ENCODE assay signal across 18 cellular contexts in the genomic region with DNA sequence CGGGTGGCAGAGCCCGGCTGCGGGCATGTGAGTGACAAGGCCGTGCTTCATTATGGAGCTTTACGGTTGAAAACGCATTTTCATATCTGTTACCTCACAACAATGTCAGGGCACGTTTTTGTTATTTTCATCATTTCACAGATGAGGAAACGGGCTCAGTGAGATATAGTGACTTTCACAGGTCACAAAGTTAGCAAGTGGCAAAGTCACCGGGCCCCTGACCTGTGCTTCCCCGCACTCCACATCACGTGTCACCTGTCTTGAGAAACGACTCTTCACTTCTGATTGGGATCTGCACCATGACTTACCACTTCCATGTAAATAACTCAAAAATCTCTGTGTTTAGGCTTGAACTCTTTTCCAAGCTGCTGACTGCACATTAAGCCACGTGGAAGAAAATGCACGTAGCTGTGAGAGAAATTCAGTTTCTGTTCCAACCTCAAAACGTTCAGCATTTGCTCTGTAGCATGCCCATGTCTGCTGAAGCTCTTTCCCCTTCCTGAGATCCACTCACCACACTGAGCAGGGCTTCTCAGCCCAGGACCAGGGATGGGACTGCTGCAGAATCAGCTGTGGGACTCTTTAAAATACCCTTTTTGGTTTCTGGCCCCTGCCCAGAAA.
A peak's percentile ranks its signal among the peaks of the same experiment; 100 is the strongest.
DNase-seq lines count a peak whose midpoint lies in the region; ATAC-seq and TF ChIP-seq lines count a peak whose summit lies in the region.
"Had no signal": no experiment of that assay in that cellular context is flagged by ENCODE, and none has a peak within 500 bp of the region (broad histone marks: within the 10 kb centered on the region; RNA-seq: fewer than 3 reads in every experiment).

No MANE protein-coding gene starts in this region.

- peaks cover 24% of the 10 kb centered on the region for H3F3A ChIP-seq in MM.1S (ENCODE audit: insufficient read depth, low read length)

- no peaks in the 10 kb centered on the region for H3K27me3 Mint-ChIP-seq in activated CD4-positive, alpha-beta T cell treated with anti-CD3 and anti-CD28 coated beads for 36 hours
- H3K27me3 Mint-ChIP-seq in activated T-helper 1 cell treated with anti-CD3 and anti-CD28 coated beads, Interleukin-12 subunit alpha, Interleukin-12 subunit beta, Interleukin-2, Interleukin-4 antibody, amounts not matched to agents 30 ng/mL and 10 ng/mL and 1 ng/mL, durations not matched to agents 14 hours and 24 hours and 36 hours (ENCODE audit: insufficient read depth): peaks cover 7% of the 10 kb centered on the region

- no peaks in the 10 kb centered on the region for H3K9me3 Mint-ChIP-seq in activated CD4-positive, alpha-beta T cell treated with anti-CD3 and anti-CD28 coated beads for 36 hours (ENCODE audit: low read depth)
- H3K9me3 Mint-ChIP-seq in activated T-helper 1 cell treated with anti-CD3 and anti-CD28 coated beads, Interleukin-12 subunit alpha, Interleukin-12 subunit beta, Interleukin-2, Interleukin-4 antibody, amounts not matched to agents 30 ng/mL and 10 ng/mL and 1 ng/mL, durations not matched to agents 14 hours and 24 hours and 36 hours: no peaks in the 10 kb centered on the region
- H3K9me3 Mint-ChIP-seq: HFFc6 had no signal

- no peak for DNase-seq in activated CD4-positive, alpha-beta T cell treated with anti-CD3 and anti-CD28 coated beads for 36 hours
- DNase-seq in activated CD4-positive, alpha-beta T cell treated with anti-CD3 and anti-CD28 coated beads for 1 hour: no peak
- peak; percentile 78 for DNase-seq in MM.1S
- no peak for DNase-seq in activated T-helper 1 cell treated with anti-CD3 and anti-CD28 coated beads, Interleukin-12 subunit alpha, Interleukin-12 subunit beta, Interleukin-2, Interleukin-4 antibody, amounts not matched to agents 30 ng/mL and 10 ng/mL and 1 ng/mL, durations not matched to agents 14 hours and 24 hours and 36 hours (ENCODE audit: low spot score)
- DNase-seq in mesenteric fat pad (ENCODE audit: low spot score): peak; percentile 33
- no peak for DNase-seq in NCI-H510A treated with DMSO at 0.1 percent for 48 hours (lab: John Stamatoyannopoulos, UW)
- DNase-seq: C1 segment of cervical spinal cord, HFFc6, KG1, MG63, NCI-H1105, NCI-H1694 treated with DMSO at 0.1 percent for 48 hours, NCI-H748 treated with DMSO at 0.1 percent for 48 hours had no signal

- H3K27ac ChIP-seq in MM.1S (ENCODE audit: low read length): peak overlapping the region; percentile 89
- H3K27ac ChIP-seq: 22Rv1, HL-60 had no signal

- no peaks in the 10 kb centered on the region for H3K79me2 ChIP-seq in MM.1S (ENCODE audit: low read length)

- H4K20me1 ChIP-seq in MM.1S (ENCODE audit: insufficient read depth, low read length): no peaks in the 10 kb centered on the region

- intact Hi-C loops in activated CD4-positive, alpha-beta T cell treated with anti-CD3 and anti-CD28 coated beads for 36 hours (cut with DNase I, micrococcal nuclease): no loop called here
- intact Hi-C loops in activated T-helper 1 cell treated with anti-CD3 and anti-CD28 coated beads, Interleukin-12 subunit alpha, Interleukin-12 subunit beta, Interleukin-2, Interleukin-4 antibody, amounts not matched to agents 30 ng/mL and 10 ng/mL and 1 ng/mL, durations not matched to agents 14 hours and 24 hours and 36 hours (cut with micrococcal nuclease): loop anchor here (2.0 kb wide), 1 partner anchor 51 kb away; no protein-coding TSS in a partner anchor

- POLR2A ChIA-PET in activated CD4-positive, alpha-beta T cell treated with anti-CD3 and anti-CD28 coated beads for 36 hours (lab: Charles Lee): no interaction called here

- H3K4me1 Mint-ChIP-seq in activated CD4-positive, alpha-beta T cell treated with anti-CD3 and anti-CD28 coated beads for 36 hours: peaks cover 19% of the 10 kb centered on the region
- peaks cover 22% of the 10 kb centered on the region for H3K4me1 Mint-ChIP-seq in activated T-helper 1 cell treated with anti-CD3 and anti-CD28 coated beads, Interleukin-12 subunit alpha, Interleukin-12 subunit beta, Interleukin-2, Interleukin-4 antibody, amounts not matched to agents 30 ng/mL and 10 ng/mL and 1 ng/mL, durations not matched to agents 14 hours and 24 hours and 36 hours (ENCODE audit: low read depth)

- CTCF ChIA-PET in activated CD4-positive, alpha-beta T cell treated with anti-CD3 and anti-CD28 coated beads for 36 hours (lab: Charles Lee): interaction anchor here (0.6 to 1.7 kb wide), 7 partner anchors 11 to 117 kb away, joined by 3 to 6 read pairs (median 3); no protein-coding TSS in a partner anchor

- H3K4me3 Mint-ChIP-seq in activated CD4-positive, alpha-beta T cell treated with anti-CD3 and anti-CD28 coated beads for 36 hours: no peak overlapping the region
- peak overlapping the region; percentile 42 for H3K4me3 Mint-ChIP-seq in activated T-helper 1 cell treated with anti-CD3 and anti-CD28 coated beads, Interleukin-12 subunit alpha, Interleukin-12 subunit beta, Interleukin-2, Interleukin-4 antibody, amounts not matched to agents 30 ng/mL and 10 ng/mL and 1 ng/mL, durations not matched to agents 14 hours and 24 hours and 36 hours
- H3K4me3 Mint-ChIP-seq: HFFc6 had no signal

- peaks cover 55% of the 10 kb centered on the region for H3K4me1 ChIP-seq in MM.1S (ENCODE audit: low read length)

- no peaks in the 10 kb centered on the region for H3K27me3 ChIP-seq in MM.1S (replicated peaks; ENCODE audit: insufficient read depth, low read length)
- H3K27me3 ChIP-seq: MG63 had no signal

- no peaks in the 10 kb centered on the region for H3K36me3 Mint-ChIP-seq in activated CD4-positive, alpha-beta T cell treated with anti-CD3 and anti-CD28 coated beads for 36 hours (ENCODE audit: low read depth)
- peaks cover 1% of the 10 kb centered on the region for H3K36me3 Mint-ChIP-seq in activated T-helper 1 cell treated with anti-CD3 and anti-CD28 coated beads, Interleukin-12 subunit alpha, Interleukin-12 subunit beta, Interleukin-2, Interleukin-4 antibody, amounts not matched to agents 30 ng/mL and 10 ng/mL and 1 ng/mL, durations not matched to agents 14 hours and 24 hours and 36 hours (ENCODE audit: low read depth)

- no peak overlapping the region for H3K27ac Mint-ChIP-seq in activated CD4-positive, alpha-beta T cell treated with anti-CD3 and anti-CD28 coated beads for 36 hours
- H3K27ac Mint-ChIP-seq in activated T-helper 1 cell treated with anti-CD3 and anti-CD28 coated beads, Interleukin-12 subunit alpha, Interleukin-12 subunit beta, Interleukin-2, Interleukin-4 antibody, amounts not matched to agents 30 ng/mL and 10 ng/mL and 1 ng/mL, durations not matched to agents 14 hours and 24 hours and 36 hours: peak overlapping the region; percentile 74
- H3K27ac Mint-ChIP-seq: HFFc6 had no signal

- H3K36me3 ChIP-seq in MM.1S (replicated peaks; ENCODE audit: insufficient read depth, low read length): no peaks in the 10 kb centered on the region
- H3K36me3 ChIP-seq: MG63 had no signal

- H3K4me3 ChIP-seq in MM.1S (ENCODE audit: low read length): no peak overlapping the region
- H3K4me3 ChIP-seq: MG63 had no signal

- H3K4me2 ChIP-seq in MM.1S (ENCODE audit: low read depth, low read length): peak overlapping the region; percentile 40

- H3K9me3 ChIP-seq in MM.1S (replicated peaks; ENCODE audit: insufficient read depth, low read length): no peaks in the 10 kb centered on the region
- H3K9me3 ChIP-seq: MG63 had no signal

- peak; percentile 77 for ATAC-seq in activated CD4-positive, alpha-beta T cell treated with anti-CD3 and anti-CD28 coated beads for 36 hours
- ATAC-seq in SK-N-SH treated with all-trans-retinoic acid at 6 μM for 48 hours (no peak), GM21390 (IDR thresholded peaks at IDR 0.05; ENCODE audit: unreplicated experiment) (no peak)
- ATAC-seq: Panc1 had no signal

- peak overlapping the region; percentile 47; the same call in 1 of the 2 replicates for H2AFZ ChIP-seq in MM.1S (ENCODE audit: low read length)

- H3K9me2 ChIP-seq in MM.1S (replicated peaks; ENCODE audit: insufficient read depth, low read length): no peaks in the 10 kb centered on the region

- H3K9ac ChIP-seq in MM.1S (ENCODE audit: low read length): peak overlapping the region; percentile 50

- no peak for TF ChIP-seq CTCF in MM.1S (IDR thresholded peaks at IDR 0.05; ENCODE audit: low read length)

TF ChIP-seq in SK-N-SH treated with all-trans-retinoic acid at 6 μM for 48 hours, 23 proteins besides CTCF, POLR2A, EP300 and RAD21 (continues in another document):
- no peak for TF ChIP-seq OSR1 (CRISPR knock-in tag; IDR thresholded peaks at IDR 0.05)
- TF ChIP-seq, protein P1, sequence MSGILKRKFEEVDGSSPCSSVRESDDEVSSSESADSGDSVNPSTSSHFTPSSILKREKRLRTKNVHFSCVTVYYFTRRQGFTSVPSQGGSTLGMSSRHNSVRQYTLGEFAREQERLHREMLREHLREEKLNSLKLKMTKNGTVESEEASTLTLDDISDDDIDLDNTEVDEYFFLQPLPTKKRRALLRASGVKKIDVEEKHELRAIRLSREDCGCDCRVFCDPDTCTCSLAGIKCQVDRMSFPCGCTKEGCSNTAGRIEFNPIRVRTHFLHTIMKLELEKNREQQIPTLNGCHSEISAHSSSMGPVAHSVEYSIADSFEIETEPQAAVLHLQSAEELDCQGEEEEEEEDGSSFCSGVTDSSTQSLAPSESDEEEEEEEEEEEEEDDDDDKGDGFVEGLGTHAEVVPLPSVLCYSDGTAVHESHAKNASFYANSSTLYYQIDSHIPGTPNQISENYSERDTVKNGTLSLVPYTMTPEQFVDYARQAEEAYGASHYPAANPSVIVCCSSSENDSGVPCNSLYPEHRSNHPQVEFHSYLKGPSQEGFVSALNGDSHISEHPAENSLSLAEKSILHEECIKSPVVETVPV (CRISPR knock-in tag; IDR thresholded peaks at IDR 0.05): no peak
- TF ChIP-seq, protein P2, sequence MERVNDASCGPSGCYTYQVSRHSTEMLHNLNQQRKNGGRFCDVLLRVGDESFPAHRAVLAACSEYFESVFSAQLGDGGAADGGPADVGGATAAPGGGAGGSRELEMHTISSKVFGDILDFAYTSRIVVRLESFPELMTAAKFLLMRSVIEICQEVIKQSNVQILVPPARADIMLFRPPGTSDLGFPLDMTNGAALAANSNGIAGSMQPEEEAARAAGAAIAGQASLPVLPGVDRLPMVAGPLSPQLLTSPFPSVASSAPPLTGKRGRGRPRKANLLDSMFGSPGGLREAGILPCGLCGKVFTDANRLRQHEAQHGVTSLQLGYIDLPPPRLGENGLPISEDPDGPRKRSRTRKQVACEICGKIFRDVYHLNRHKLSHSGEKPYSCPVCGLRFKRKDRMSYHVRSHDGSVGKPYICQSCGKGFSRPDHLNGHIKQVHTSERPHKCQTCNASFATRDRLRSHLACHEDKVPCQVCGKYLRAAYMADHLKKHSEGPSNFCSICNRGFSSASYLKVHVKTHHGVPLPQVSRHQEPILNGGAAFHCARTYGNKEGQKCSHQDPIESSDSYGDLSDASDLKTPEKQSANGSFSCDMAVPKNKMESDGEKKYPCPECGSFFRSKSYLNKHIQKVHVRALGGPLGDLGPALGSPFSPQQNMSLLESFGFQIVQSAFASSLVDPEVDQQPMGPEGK (CRISPR knock-in tag; IDR thresholded peaks at IDR 0.05; ENCODE audit: borderline replicate concordance): no peak
- no peak for TF ChIP-seq ARNTL (CRISPR knock-in tag; IDR thresholded peaks at IDR 0.05; ENCODE audit: borderline replicate concordance, low read depth)
- no peak for TF ChIP-seq PPARA (CRISPR knock-in tag; IDR thresholded peaks at IDR 0.05; ENCODE audit: borderline replicate concordance)
- no peak for TF ChIP-seq ISL1 (CRISPR knock-in tag; IDR thresholded peaks at IDR 0.05)
- TF ChIP-seq ESRRG (CRISPR knock-in tag; IDR thresholded peaks at IDR 0.05): no peak
- no peak for TF ChIP-seq SNAI2 (CRISPR knock-in tag; IDR thresholded peaks at IDR 0.05)

Comparison
In these comparisons a context has a peak if more than half of its experiments do, and no peak if none do; other contexts are left out.
1. DNase-seq: peak in MM.1S (single experiment) and mesenteric fat pad (single experiment); none in activated CD4-positive, alpha-beta T cell treated with anti-CD3 and anti-CD28 coated beads for 36 hours (single experiment), activated CD4-positive, alpha-beta T cell treated with anti-CD3 and anti-CD28 coated beads for 1 hour (single experiment), activated T-helper 1 cell treated with anti-CD3 and anti-CD28 coated beads, Interleukin-12 subunit alpha, Interleukin-12 subunit beta, Interleukin-2, Interleukin-4 antibody, amounts not matched to agents 30 ng/mL and 10 ng/mL and 1 ng/mL, durations not matched to agents 14 hours and 24 hours and 36 hours (single experiment) and NCI-H510A treated with DMSO at 0.1 percent for 48 hours (single experiment).